In the genomic region with DNA sequence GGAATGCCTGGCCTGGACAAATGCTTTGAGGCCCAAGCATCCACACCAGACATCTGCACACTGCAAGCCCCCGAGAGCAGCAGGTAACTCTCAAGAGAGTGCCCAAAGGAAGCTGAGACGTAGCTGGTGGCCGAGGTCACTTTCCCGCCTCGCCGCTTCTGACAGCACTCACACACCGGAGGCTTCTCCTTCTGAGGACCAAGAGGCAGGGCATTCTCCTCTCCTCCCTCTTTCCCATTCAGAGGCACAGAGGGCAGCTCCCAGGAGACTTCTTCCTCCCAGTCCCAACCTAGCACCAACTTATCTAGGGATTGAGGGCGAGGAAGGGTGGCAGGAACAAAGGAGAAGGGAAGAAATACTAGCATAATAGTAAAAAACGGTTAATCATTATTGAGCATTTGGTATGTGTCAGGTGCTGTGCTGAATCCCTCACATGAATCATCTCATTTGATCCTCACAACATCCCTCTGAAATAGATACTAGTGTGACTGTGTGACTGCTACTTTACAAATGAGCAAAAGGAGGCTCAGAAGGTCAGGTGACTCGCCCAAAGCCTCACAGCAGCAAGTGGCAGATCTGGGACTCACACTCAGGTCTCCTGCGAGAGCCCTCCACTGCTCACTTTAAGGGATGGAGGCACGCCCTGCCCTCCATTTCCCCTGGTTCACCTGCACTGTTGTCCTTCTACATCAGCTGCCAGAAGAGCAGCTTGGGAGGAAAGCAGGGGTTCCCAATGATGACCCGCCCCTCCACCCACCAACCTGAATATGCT, we compare ENCODE assay signal across 8 cellular contexts. TPM values are rescaled to one million over a fixed set of nuclear protein-coding genes. Genes with fewer than 3 reads are reported as not detected.
DNase-seq lines count a peak whose midpoint lies in the region; ATAC-seq, FAIRE-seq and TF ChIP-seq lines count a peak whose summit lies in the region.

No MANE protein-coding gene starts in this region.

- H3K4me1 ChIP-seq in lung (ENCODE audit: control insufficient read depth in 2 of 2, insufficient read depth in 2 of 2, low read length in 2 of 2) = peaks cover 6 to 28% of the 10 kb centered on the region in 2 donors

- intact Hi-C loops in activated T-helper 2 cell treated with anti-CD3 and anti-CD28 coated beads, Interferon-gamma antibody, Interleukin-2, Interleukin-4, amounts not matched to agents 10 μg/mL and 5 μg/mL and 100 μg/mL, durations not matched to agents 14 hours and 24 hours and 36 hours (cut with micrococcal nuclease) = loop anchor here (5.0 kb wide), 1 partner anchor 39 kb away; no protein-coding TSS in a partner anchor

- H3K4me3 Mint-ChIP-seq in activated T-helper 2 cell treated with anti-CD3 and anti-CD28 coated beads, Interferon-gamma antibody, Interleukin-2, Interleukin-4, amounts not matched to agents 10 μg/mL and 5 μg/mL and 100 μg/mL, durations not matched to agents 14 hours and 24 hours and 36 hours (ENCODE audit: low read depth) = peak overlapping the region; percentile 89

- H3K4me1 Mint-ChIP-seq in activated T-helper 2 cell treated with anti-CD3 and anti-CD28 coated beads, Interferon-gamma antibody, Interleukin-2, Interleukin-4, amounts not matched to agents 10 μg/mL and 5 μg/mL and 100 μg/mL, durations not matched to agents 14 hours and 24 hours and 36 hours (ENCODE audit: low read depth) = peaks cover 57% of the 10 kb centered on the region

- H3K27me3 Mint-ChIP-seq in activated T-helper 2 cell treated with anti-CD3 and anti-CD28 coated beads, Interferon-gamma antibody, Interleukin-2, Interleukin-4, amounts not matched to agents 10 μg/mL and 5 μg/mL and 100 μg/mL, durations not matched to agents 14 hours and 24 hours and 36 hours (ENCODE audit: low read depth) = no peaks in the 10 kb centered on the region

- H3K9me3 Mint-ChIP-seq in activated T-helper 2 cell treated with anti-CD3 and anti-CD28 coated beads, Interferon-gamma antibody, Interleukin-2, Interleukin-4, amounts not matched to agents 10 μg/mL and 5 μg/mL and 100 μg/mL, durations not matched to agents 14 hours and 24 hours and 36 hours = no peaks in the 10 kb centered on the region

- peak; percentile 57 for DNase-seq in CD1c-positive myeloid dendritic cell (ENCODE audit: extremely low spot score)
- DNase-seq in activated T-helper 2 cell treated with anti-CD3 and anti-CD28 coated beads, Interferon-gamma antibody, Interleukin-2, Interleukin-4, amounts not matched to agents 10 μg/mL and 5 μg/mL and 100 μg/mL, durations not matched to agents 14 hours and 24 hours and 36 hours (ENCODE audit: low spot score) = peak; percentile 50
- DNase-seq in lung (ENCODE audit: low spot score) = no peak
- DNase-seq in DMS 273 treated with DMSO at 0.1 percent for 48 hours (lab: John Stamatoyannopoulos, UW) = no peak
- DNase-seq in HTR-8/SVneo (ENCODE audit: insufficient read length, low spot score) = no peak
- DNase-seq in midbrain (lab: John Stamatoyannopoulos, UW) = no peak

- H3K27ac Mint-ChIP-seq in activated T-helper 2 cell treated with anti-CD3 and anti-CD28 coated beads, Interferon-gamma antibody, Interleukin-2, Interleukin-4, amounts not matched to agents 10 μg/mL and 5 μg/mL and 100 μg/mL, durations not matched to agents 14 hours and 24 hours and 36 hours = peak overlapping the region; percentile 99

- 33 to 66% methylated on average over 13 of the region's 13 CpGs for WGBS in lung, 2 donors

- H3K9me3 ChIP-seq in lung (ENCODE audit: control insufficient read depth in 2 of 2, insufficient read depth in 1 of 2, low read length in 1 of 2) = peaks cover 0 to 2% of the 10 kb centered on the region in 2 donors

- no peak for FAIRE-seq in HTR-8/SVneo (lab: Jason Lieb, UNC)

- H3K36me3 Mint-ChIP-seq in activated T-helper 2 cell treated with anti-CD3 and anti-CD28 coated beads, Interferon-gamma antibody, Interleukin-2, Interleukin-4, amounts not matched to agents 10 μg/mL and 5 μg/mL and 100 μg/mL, durations not matched to agents 14 hours and 24 hours and 36 hours (ENCODE audit: low read depth) = peaks cover 22% of the 10 kb centered on the region

- ATAC-seq in HG03432 (IDR thresholded peaks at IDR 0.05; ENCODE audit: unreplicated experiment) (peak; percentile 36), lung (ENCODE audit: insufficient read depth, low FRiP score) (no peak), HG02623 (IDR thresholded peaks at IDR 0.05; ENCODE audit: unreplicated experiment) (no peak)

- peaks cover 0 to 2% of the 10 kb centered on the region in 2 donors for H3K36me3 ChIP-seq in lung (ENCODE audit: control insufficient read depth in 2 of 2, insufficient read depth in 2 of 2, low read length in 2 of 2)

- H3K27ac ChIP-seq in lung (ENCODE audit: low read depth in 1 of 2, low read length in 1 of 2) = peak overlapping the region; percentile 88 to 92

- no peak overlapping the region for H3K4me3 ChIP-seq in lung

- no peaks in the 10 kb centered on the region for H3K27me3 ChIP-seq in lung (ENCODE audit: control insufficient read depth, insufficient read depth)

- no peak for TF ChIP-seq CTCF in lung (IDR thresholded peaks at IDR 0.05; ENCODE audit: control extremely low read depth, extremely low read depth)

RNA-seq across cellular contexts. Expression of a gene that starts 41.8 kb away (rescaled TPM):
- total RNA-seq in activated T-helper 2 cell treated with anti-CD3 and anti-CD28 coated beads, Interferon-gamma antibody, Interleukin-2, Interleukin-4, amounts not matched to agents 10 μg/mL and 5 μg/mL and 100 μg/mL, durations not matched to agents 14 hours and 24 hours and 36 hours = 49.5 and 50.3 TPM in 2 replicates
- 10 to 100 TPM; 55.3 to 65.2 TPM for total RNA-seq in lung
- polyA plus RNA-seq in lung = 10 to 100 TPM; 19.0 to 43.3 TPM

Comparison
In these comparisons a context has a peak if more than half of its experiments do, and no peak if none do; other contexts are left out.
1. DNase-seq: peak in CD1c-positive myeloid dendritic cell (single experiment) and activated T-helper 2 cell treated with anti-CD3 and anti-CD28 coated beads, Interferon-gamma antibody, Interleukin-2, Interleukin-4, amounts not matched to agents 10 μg/mL and 5 μg/mL and 100 μg/mL, durations not matched to agents 14 hours and 24 hours and 36 hours (single experiment); none in lung (single experiment), DMS 273 treated with DMSO at 0.1 percent for 48 hours (single experiment), HTR-8/SVneo (single experiment) and midbrain (single experiment).